Comparison of ENCODE assay signal across 20 cellular contexts in genomic region chr7:80841566-80842478, GRCh38.
DNase-seq lines count a peak whose midpoint lies in the region; ATAC-seq, FAIRE-seq and TF ChIP-seq lines count a peak whose summit lies in the region.
"Had no signal": no experiment of that assay in that cellular context is flagged by ENCODE, and none has a peak within 500 bp of the region (broad histone marks: within the 10 kb centered on the region; RNA-seq: fewer than 3 reads in every experiment).

No MANE protein-coding gene starts in this region.

- in situ Hi-C loops in astrocyte of the spinal cord (cut with HindIII; ENCODE audit: low sequenced_read_pairs), result no loop called here

- H3K9me3 ChIP-seq in A549, result no peaks in the 10 kb centered on the region
- H3K9me3 ChIP-seq: lower lobe of right lung, stomach had no signal

- H3K4me2 ChIP-seq in A549, result peak overlapping the region; percentile 61

- POLR2A ChIA-PET in A549 (lab: Yijun Ruan, JAX), result no interaction called here

- peak; percentile 46 for FAIRE-seq in A549 (lab: Jason Lieb, UNC)

- no peak for TF ChIP-seq EP300 in A549 (IDR thresholded peaks at IDR 0.05)

- ATAC-seq in A549, result peak; percentile 12 to 54; a peak in 3 of 6 replicates

- WGBS in A549 (ENCODE audit: missing lambda C conversion rate), result 66% methylated on average over 4 of the region's 4 CpGs

- TF ChIP-seq RAD21 in A549 (conservative IDR thresholded peaks at IDR 0.05 in 1 of 2, IDR thresholded peaks at IDR 0.05 in 1 of 2), result no peak

- TF ChIP-seq CTCF in A549 (IDR thresholded peaks at IDR 0.05) (no peak), astrocyte of the spinal cord (IDR thresholded peaks at IDR 0.05; ENCODE audit: low read depth, low read length) (no peak)

- no peak for DNase-seq in A549 (ENCODE audit: low read depth in 1 of 2, low spot score in 1 of 2)
- DNase-seq in NCI-H69 (lab: John Stamatoyannopoulos, UW), result peak; percentile 45
- DNase-seq in astrocyte of the spinal cord (ENCODE audit: low read depth, low spot score), result peak; percentile 53
- DNase-seq in iris pigment epithelial cell (ENCODE audit: low read depth), result peak; percentile 38
- DNase-seq in T-helper 1 cell, result no peak
- no peak for DNase-seq in HPDE6-E6E7 (ENCODE audit: extremely low spot score)
- no peak for DNase-seq in NCI-H2196 treated with DMSO at 0.1 percent for 48 hours (lab: John Stamatoyannopoulos, UW; ENCODE audit: unreplicated experiment)
- no peak for DNase-seq in DMS153 treated with DMSO at 0.1 percent for 48 hours (lab: John Stamatoyannopoulos, UW; ENCODE audit: unreplicated experiment)
- DNase-seq: activated CD4-positive, alpha-beta T cell treated with anti-CD3 and anti-CD28 coated beads, Interleukin-2, amount 50 U/mL, for 4 hours; activated naive CD4-positive, alpha-beta T cell; cerebellar nuclear complex; H9; islet precursor cell; lower lobe of right lung; NCI-H1930; NK-92 treated with Interleukin-12 subunit alpha and Interleukin-12 subunit beta, amount 100 ng/mL, for 24 hours; stimulated activated CD4-positive, alpha-beta T cell treated with anti-CD3 and anti-CD28 coated beads, Interleukin-4, amount 100 ng/mL, for 1 hour; stomach; WERI-Rb-1 had no signal

- H3K4me3 ChIP-seq in A549 (no peak overlapping the region), astrocyte of the spinal cord (ENCODE audit: low read depth, low read length) (no peak overlapping the region)
- H3K4me3 ChIP-seq: lower lobe of right lung, stomach had no signal

- CTCF ChIA-PET in A549 (lab: Yijun Ruan, JAX), result interaction anchor here (0.9 to 1.8 kb wide), 3 partner anchors 17 to 606 kb away, joined by 3 to 5 read pairs (median 5); no protein-coding TSS in a partner anchor

- TF ChIP-seq POLR2A in A549 (IDR thresholded peaks at IDR 0.05; ENCODE audit: low read length), result no peak

- peak overlapping the region; percentile 26 to 49; a peak in 4 of 6 replicates for H3K27ac ChIP-seq in A549
- H3K27ac ChIP-seq: C4-2B, lower lobe of right lung, stomach, WERI-Rb-1 had no signal

- H3K4me1 ChIP-seq in A549, result peaks cover 74% of the 10 kb centered on the region

TF ChIP-seq in A549, 52 proteins besides CTCF, POLR2A, EP300 and RAD21:
- TF ChIP-seq MAZ (IDR thresholded peaks at IDR 0.05; ENCODE audit: borderline replicate concordance, low read depth, low read length) (no peak), EHF (CRISPR knock-in tag; IDR thresholded peaks at IDR 0.05) (no peak), CBX8 (IDR thresholded peaks at IDR 0.05) (no peak), MYC (IDR thresholded peaks at IDR 0.05; ENCODE audit: borderline replicate concordance, low read length) (no peak), ELK1 (IDR thresholded peaks at IDR 0.05; ENCODE audit: low read depth, low read length) (no peak), FOSL2 (IDR thresholded peaks at IDR 0.05) (no peak), FOSL2 (CRISPR knock-in tag; IDR thresholded peaks at IDR 0.05) (peak; percentile 16; the same call in 1 of the 2 replicates), HOXA7 (CRISPR knock-in tag; IDR thresholded peaks at IDR 0.05) (no peak)

Comparison
In these comparisons a context has a peak if more than half of its experiments do, and no peak if none do; other contexts are left out.
1. DNase-seq: peak in NCI-H69 (single experiment), astrocyte of the spinal cord (single experiment) and iris pigment epithelial cell (single experiment); none in A549 (0 of 2), T-helper 1 cell (0 of 5), HPDE6-E6E7 (single experiment), NCI-H2196 treated with DMSO at 0.1 percent for 48 hours (single experiment) and DMS153 treated with DMSO at 0.1 percent for 48 hours (single experiment).